In the genomic region with DNA sequence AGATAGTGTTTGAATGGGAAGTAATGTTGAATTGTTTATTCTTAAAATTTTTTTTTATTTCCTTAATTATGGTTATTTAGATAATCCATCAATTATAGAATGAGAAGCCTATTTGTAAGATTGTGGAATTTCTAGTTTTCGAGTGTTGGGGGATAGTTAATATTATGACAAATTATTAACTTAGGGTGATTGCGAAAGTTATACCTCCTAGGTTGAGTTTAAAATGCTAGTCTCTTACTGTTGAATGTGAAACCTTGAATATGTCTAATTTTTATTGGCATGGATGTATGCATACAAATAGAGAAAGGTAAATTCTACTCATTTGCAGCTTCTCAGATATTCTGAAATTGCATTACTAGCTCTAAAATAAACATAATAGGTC, we compare ENCODE assay signal across 1 cellular context.
TF ChIP-seq lines count a peak whose summit lies in the region.

No MANE protein-coding gene starts in this region.

TF ChIP-seq in SK-N-SH, 30 proteins besides CTCF, POLR2A, EP300 and RAD21 (continued from another document):
- TF ChIP-seq, protein P1, sequence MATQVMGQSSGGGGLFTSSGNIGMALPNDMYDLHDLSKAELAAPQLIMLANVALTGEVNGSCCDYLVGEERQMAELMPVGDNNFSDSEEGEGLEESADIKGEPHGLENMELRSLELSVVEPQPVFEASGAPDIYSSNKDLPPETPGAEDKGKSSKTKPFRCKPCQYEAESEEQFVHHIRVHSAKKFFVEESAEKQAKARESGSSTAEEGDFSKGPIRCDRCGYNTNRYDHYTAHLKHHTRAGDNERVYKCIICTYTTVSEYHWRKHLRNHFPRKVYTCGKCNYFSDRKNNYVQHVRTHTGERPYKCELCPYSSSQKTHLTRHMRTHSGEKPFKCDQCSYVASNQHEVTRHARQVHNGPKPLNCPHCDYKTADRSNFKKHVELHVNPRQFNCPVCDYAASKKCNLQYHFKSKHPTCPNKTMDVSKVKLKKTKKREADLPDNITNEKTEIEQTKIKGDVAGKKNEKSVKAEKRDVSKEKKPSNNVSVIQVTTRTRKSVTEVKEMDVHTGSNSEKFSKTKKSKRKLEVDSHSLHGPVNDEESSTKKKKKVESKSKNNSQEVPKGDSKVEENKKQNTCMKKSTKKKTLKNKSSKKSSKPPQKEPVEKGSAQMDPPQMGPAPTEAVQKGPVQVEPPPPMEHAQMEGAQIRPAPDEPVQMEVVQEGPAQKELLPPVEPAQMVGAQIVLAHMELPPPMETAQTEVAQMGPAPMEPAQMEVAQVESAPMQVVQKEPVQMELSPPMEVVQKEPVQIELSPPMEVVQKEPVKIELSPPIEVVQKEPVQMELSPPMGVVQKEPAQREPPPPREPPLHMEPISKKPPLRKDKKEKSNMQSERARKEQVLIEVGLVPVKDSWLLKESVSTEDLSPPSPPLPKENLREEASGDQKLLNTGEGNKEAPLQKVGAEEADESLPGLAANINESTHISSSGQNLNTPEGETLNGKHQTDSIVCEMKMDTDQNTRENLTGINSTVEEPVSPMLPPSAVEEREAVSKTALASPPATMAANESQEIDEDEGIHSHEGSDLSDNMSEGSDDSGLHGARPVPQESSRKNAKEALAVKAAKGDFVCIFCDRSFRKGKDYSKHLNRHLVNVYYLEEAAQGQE (IDR thresholded peaks at IDR 0.05; ENCODE audit: low read depth, low read length): no peak
- no peak for TF ChIP-seq RFX5 (IDR thresholded peaks at IDR 0.05; ENCODE audit: low read length)
- TF ChIP-seq TAF1 (IDR thresholded peaks at IDR 0.05; ENCODE audit: borderline replicate concordance, low read depth, low read length): no peak
